Comparison of ENCODE assay signal across 19 cellular contexts in genomic region chr3:185422677-185423076, GRCh38. TPM values are rescaled to one million over a fixed set of nuclear protein-coding genes. Genes with fewer than 3 reads are reported as not detected.
A peak's percentile ranks its signal among the peaks of the same experiment; 100 is the strongest.
DNase-seq lines count a peak whose midpoint lies in the region; ATAC-seq and TF ChIP-seq lines count a peak whose summit lies in the region.
"Had no signal": no experiment of that assay in that cellular context is flagged by ENCODE, and none has a peak within 500 bp of the region (broad histone marks: within the 10 kb centered on the region; RNA-seq: fewer than 3 reads in every experiment).

No MANE protein-coding gene starts in this region.

- no peak overlapping the region for H3K27ac Mint-ChIP-seq in activated T-cell treated with anti-CD3 and anti-CD28 coated beads, Interleukin-2, amount 50 U/mL, for 24 hours

- H3K36me3 ChIP-seq in colonic mucosa: no peaks in the 10 kb centered on the region
- H3K36me3 ChIP-seq: BLaER1 treated with 17β-estradiol and CSF1 and Interleukin-3, amounts not matched to agents 10 nM and 100 nM had no signal

- peak; percentile 35 for DNase-seq in NCI-H1436 (lab: John Stamatoyannopoulos, UW)
- DNase-seq in NCI-H1436 treated with DMSO at 0.1 percent for 48 hours (lab: John Stamatoyannopoulos, UW): no peak
- DNase-seq in COR-L47 (lab: John Stamatoyannopoulos, UW): peak; percentile 49
- peak; percentile 65 for DNase-seq in NCI-H2029 (lab: John Stamatoyannopoulos, UW)
- peak; percentile 55 for DNase-seq in colonic mucosa
- DNase-seq in NCI-H1048 (lab: John Stamatoyannopoulos, UW): no peak
- no peak for DNase-seq in activated T-cell treated with anti-CD3 and anti-CD28 coated beads, Interleukin-2, amount 50 U/mL, for 24 hours
- DNase-seq: DMS 273 treated with DMSO at 0.1 percent for 48 hours, H9, NCI-H1092, NCI-H1930, NCI-H446 treated with DMSO at 0.1 percent for 48 hours, NCI-H82, SK-N-SH, T-helper 1 cell, T1000 had no signal

- no peak overlapping the region for H3K27ac ChIP-seq in colonic mucosa
- H3K27ac ChIP-seq: BLaER1 treated with 17β-estradiol and CSF1 and Interleukin-3, amounts not matched to agents 10 nM and 100 nM had no signal

- ATAC-seq in HG03460 (IDR thresholded peaks at IDR 0.05; ENCODE audit: unreplicated experiment): no peak
- ATAC-seq: Right ventricle myocardium inferior had no signal

- H3K4me1 ChIP-seq in colonic mucosa: no peaks in the 10 kb centered on the region

- H3K36me3 Mint-ChIP-seq in activated T-cell treated with anti-CD3 and anti-CD28 coated beads, Interleukin-2, amount 50 U/mL, for 24 hours (ENCODE audit: low read depth): no peaks in the 10 kb centered on the region

- H3K9me3 ChIP-seq in colonic mucosa: no peaks in the 10 kb centered on the region
- H3K9me3 ChIP-seq: BLaER1 treated with 17β-estradiol and CSF1 and Interleukin-3, amounts not matched to agents 10 nM and 100 nM; SK-N-SH had no signal

- H3K27me3 ChIP-seq in colonic mucosa: no peaks in the 10 kb centered on the region
- H3K27me3 ChIP-seq: BLaER1 treated with 17β-estradiol and CSF1 and Interleukin-3, amounts not matched to agents 10 nM and 100 nM had no signal

- H3K9me3 Mint-ChIP-seq in activated T-cell treated with anti-CD3 and anti-CD28 coated beads, Interleukin-2, amount 50 U/mL, for 24 hours: no peaks in the 10 kb centered on the region
- H3K9me3 Mint-ChIP-seq: H9 had no signal

- no peaks in the 10 kb centered on the region for H3K4me1 Mint-ChIP-seq in activated T-cell treated with anti-CD3 and anti-CD28 coated beads, Interleukin-2, amount 50 U/mL, for 24 hours (ENCODE audit: low read depth)

- no peak for TF ChIP-seq CTCF in colonic mucosa (IDR thresholded peaks at IDR 0.05)

- no peak overlapping the region for H3K4me3 ChIP-seq in colonic mucosa
- H3K4me3 ChIP-seq: BLaER1 treated with 17β-estradiol and CSF1 and Interleukin-3, amounts not matched to agents 10 nM and 100 nM had no signal

- no peak overlapping the region for H3K4me3 Mint-ChIP-seq in activated T-cell treated with anti-CD3 and anti-CD28 coated beads, Interleukin-2, amount 50 U/mL, for 24 hours
- H3K4me3 Mint-ChIP-seq: H9 had no signal

- H3K27me3 Mint-ChIP-seq in activated T-cell treated with anti-CD3 and anti-CD28 coated beads, Interleukin-2, amount 50 U/mL, for 24 hours: peaks cover 14% of the 10 kb centered on the region

- intact Hi-C loops in colonic mucosa (cut with DNase I): no loop called here

- no peak overlapping the region for H3K9ac ChIP-seq in colonic mucosa (ENCODE audit: low read depth in 2 of 2, low read length in 2 of 2)
- H3K9ac ChIP-seq: BLaER1 treated with 17β-estradiol and CSF1 and Interleukin-3, amounts not matched to agents 10 nM and 100 nM; SK-N-SH had no signal

RNA-seq across cellular contexts. Expression of gene MAP3K13, which starts 59.7 kb away (rescaled TPM):
- 10 to 100 TPM; 34.0 to 46.9 TPM for total RNA-seq in colonic mucosa

Comparison
In these comparisons a context has a peak if more than half of its experiments do, and no peak if none do; other contexts are left out.
1. DNase-seq: peak in NCI-H1436 (single experiment), COR-L47 (single experiment), NCI-H2029 (single experiment) and colonic mucosa (single experiment); none in NCI-H1436 treated with DMSO at 0.1 percent for 48 hours (single experiment), NCI-H1048 (single experiment) and activated T-cell treated with anti-CD3 and anti-CD28 coated beads, Interleukin-2, amount 50 U/mL, for 24 hours (single experiment).